Comparison of ENCODE assay signal across 27 cellular contexts in the genomic region with DNA sequence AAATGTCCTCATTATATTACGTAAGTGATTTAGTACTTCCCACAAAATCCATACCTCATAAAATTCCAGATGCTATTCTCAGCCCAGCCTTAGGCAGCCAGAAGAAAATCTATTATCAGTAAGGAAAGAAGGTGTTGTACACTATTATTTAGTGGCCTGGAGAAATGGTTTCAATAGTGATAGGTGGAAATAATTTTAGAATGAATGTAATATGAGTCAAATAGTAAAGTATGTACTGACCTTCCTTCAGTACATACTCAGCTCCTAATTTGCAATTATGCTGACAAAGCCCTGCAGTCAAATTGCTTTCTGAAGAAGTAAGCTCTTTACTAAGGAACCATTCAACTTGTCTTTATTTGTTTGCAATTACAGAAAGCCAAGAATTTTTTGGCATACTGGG.
"Had no signal": no experiment of that assay in that cellular context is flagged by ENCODE, and none has a peak within 500 bp of the region (broad histone marks: within the 10 kb centered on the region; RNA-seq: fewer than 3 reads in every experiment).

No MANE protein-coding gene starts in this region.

- H3K27ac Mint-ChIP-seq: activated B cell treated with CpG ODN at 0.5 μM for 24 hours; activated CD4-positive, alpha-beta T cell treated with anti-CD3 and anti-CD28 coated beads, Interleukin-2, amount 10 ng/mL, durations not matched to agents 24 days and 14 days; activated CD8-positive, alpha-beta memory T cell treated with anti-CD3 and anti-CD28 coated beads, Interleukin-2, amount 10 ng/mL, durations not matched to agents 7 days and 5 days; activated naive CD4-positive, alpha-beta T cell treated with anti-CD3 and anti-CD28 coated beads, Interleukin-2, amount 50 U/mL, for 24 hours; activated naive CD8-positive, alpha-beta T cell treated with anti-CD3 and anti-CD28 coated beads, Interleukin-2, amount 50 U/mL, for 24 hours; activated T-cell treated with anti-CD3 and anti-CD28 coated beads, Interleukin-2, amount 50 U/mL, for 24 hours; activated T-helper 1 cell treated with anti-CD3 and anti-CD28 coated beads, Interleukin-12 subunit alpha, Interleukin-12 subunit beta, Interleukin-2, Interleukin-4 antibody, amounts not matched to agents 30 ng/mL and 10 ng/mL and 1 ng/mL, durations not matched to agents 14 hours and 24 hours and 36 hours; T-cell had no signal

- H3K4me1 Mint-ChIP-seq: activated B cell treated with CpG ODN at 0.5 μM for 24 hours; activated CD4-positive, alpha-beta T cell treated with anti-CD3 and anti-CD28 coated beads, Interleukin-2, amount 10 ng/mL, durations not matched to agents 24 days and 14 days; activated CD8-positive, alpha-beta memory T cell treated with anti-CD3 and anti-CD28 coated beads, Interleukin-2, amount 10 ng/mL, durations not matched to agents 7 days and 5 days; activated naive CD4-positive, alpha-beta T cell treated with anti-CD3 and anti-CD28 coated beads, Interleukin-2, amount 50 U/mL, for 24 hours; activated naive CD8-positive, alpha-beta T cell treated with anti-CD3 and anti-CD28 coated beads, Interleukin-2, amount 50 U/mL, for 24 hours; T-cell had no signal

- DNase-seq: activated B cell treated with CpG ODN at 0.5 μM for 24 hours; activated CD4-positive, alpha-beta T cell treated with anti-CD3 and anti-CD28 coated beads for 1 hour; activated CD4-positive, alpha-beta T cell treated with anti-CD3 and anti-CD28 coated beads, Interleukin-2, amount 10 ng/mL, durations not matched to agents 24 days and 14 days; activated CD4-positive, alpha-beta T cell treated with anti-CD3 and anti-CD28 coated beads, Interleukin-2, amount 50 U/mL, for 48 hours; activated CD8-positive, alpha-beta memory T cell treated with anti-CD3 and anti-CD28 coated beads, Interleukin-2, amount 10 ng/mL, durations not matched to agents 7 days and 5 days; activated effector memory CD4-positive, alpha-beta T cell treated with Interleukin-2 at 50 U/mL for 16 hours; activated naive CD4-positive, alpha-beta T cell; activated naive CD8-positive, alpha-beta T cell treated with anti-CD3 and anti-CD28 coated beads, Interleukin-2, amount 50 U/mL, for 24 hours; activated T-cell treated with anti-CD3 and anti-CD28 coated beads, Interleukin-2, amount 50 U/mL, for 24 hours; amniotic stem cell; brain microvascular endothelial cell; central memory CD4-positive, alpha-beta T cell; Karpas-422; NCI-H1048; NCI-H1417 treated with DMSO at 0.1 percent for 48 hours; NCI-H1694 treated with DMSO at 0.1 percent for 48 hours; NCI-H2081 treated with DMSO at 0.1 percent for 48 hours; NCI-H2171 treated with DMSO at 0.1 percent for 48 hours; NCI-H226; NCI-H526; NCI-H82; T-cell; T-helper 2 cell; T1000 had no signal

- H3K27ac ChIP-seq: brain microvascular endothelial cell, SK-N-MC had no signal

- H3K36me3 ChIP-seq: brain microvascular endothelial cell had no signal

- ATAC-seq: activated CD8-positive, alpha-beta memory T cell treated with anti-CD3 and anti-CD28 coated beads, Interleukin-2, amount 10 ng/mL, durations not matched to agents 7 days and 5 days; activated naive CD8-positive, alpha-beta T cell treated with anti-CD3 and anti-CD28 coated beads, Interleukin-2, amount 50 U/mL, for 24 hours; T-cell had no signal

- H3K27me3 ChIP-seq: brain microvascular endothelial cell had no signal

- H3K4me3 ChIP-seq: SK-N-MC had no signal

- H3K27me3 Mint-ChIP-seq: activated B cell treated with CpG ODN at 0.5 μM for 24 hours; activated CD4-positive, alpha-beta T cell treated with anti-CD3 and anti-CD28 coated beads, Interleukin-2, amount 10 ng/mL, durations not matched to agents 24 days and 14 days; activated CD8-positive, alpha-beta memory T cell treated with anti-CD3 and anti-CD28 coated beads, Interleukin-2, amount 10 ng/mL, durations not matched to agents 7 days and 5 days; activated naive CD4-positive, alpha-beta T cell treated with anti-CD3 and anti-CD28 coated beads, Interleukin-2, amount 50 U/mL, for 24 hours; activated naive CD8-positive, alpha-beta T cell treated with anti-CD3 and anti-CD28 coated beads, Interleukin-2, amount 50 U/mL, for 24 hours; activated T-cell treated with anti-CD3 and anti-CD28 coated beads, Interleukin-2, amount 50 U/mL, for 24 hours; T-cell had no signal

- H3K9me3 Mint-ChIP-seq: activated B cell treated with CpG ODN at 0.5 μM for 24 hours; activated CD4-positive, alpha-beta T cell treated with anti-CD3 and anti-CD28 coated beads, Interleukin-2, amount 10 ng/mL, durations not matched to agents 24 days and 14 days; activated naive CD4-positive, alpha-beta T cell treated with anti-CD3 and anti-CD28 coated beads, Interleukin-2, amount 50 U/mL, for 24 hours; activated naive CD8-positive, alpha-beta T cell treated with anti-CD3 and anti-CD28 coated beads, Interleukin-2, amount 50 U/mL, for 24 hours; activated T-cell treated with anti-CD3 and anti-CD28 coated beads, Interleukin-2, amount 50 U/mL, for 24 hours; activated T-helper 1 cell treated with anti-CD3 and anti-CD28 coated beads, Interleukin-12 subunit alpha, Interleukin-12 subunit beta, Interleukin-2, Interleukin-4 antibody, amounts not matched to agents 30 ng/mL and 10 ng/mL and 1 ng/mL, durations not matched to agents 14 hours and 24 hours and 36 hours had no signal

- H3K4me3 Mint-ChIP-seq: activated B cell treated with CpG ODN at 0.5 μM for 24 hours; activated CD4-positive, alpha-beta T cell treated with anti-CD3 and anti-CD28 coated beads, Interleukin-2, amount 10 ng/mL, durations not matched to agents 24 days and 14 days; activated CD8-positive, alpha-beta memory T cell treated with anti-CD3 and anti-CD28 coated beads, Interleukin-2, amount 10 ng/mL, durations not matched to agents 7 days and 5 days; activated naive CD4-positive, alpha-beta T cell treated with anti-CD3 and anti-CD28 coated beads, Interleukin-2, amount 50 U/mL, for 24 hours; activated naive CD8-positive, alpha-beta T cell treated with anti-CD3 and anti-CD28 coated beads, Interleukin-2, amount 50 U/mL, for 24 hours; activated T-cell treated with anti-CD3 and anti-CD28 coated beads, Interleukin-2, amount 50 U/mL, for 24 hours; activated T-helper 1 cell treated with anti-CD3 and anti-CD28 coated beads, Interleukin-12 subunit alpha, Interleukin-12 subunit beta, Interleukin-2, Interleukin-4 antibody, amounts not matched to agents 30 ng/mL and 10 ng/mL and 1 ng/mL, durations not matched to agents 14 hours and 24 hours and 36 hours; T-cell had no signal

- H3K36me3 Mint-ChIP-seq: activated CD8-positive, alpha-beta memory T cell treated with anti-CD3 and anti-CD28 coated beads, Interleukin-2, amount 10 ng/mL, durations not matched to agents 7 days and 5 days; activated naive CD4-positive, alpha-beta T cell treated with anti-CD3 and anti-CD28 coated beads, Interleukin-2, amount 50 U/mL, for 24 hours; T-cell had no signal
